1 cellular context compared by ENCODE assay signal in the genomic region with DNA sequence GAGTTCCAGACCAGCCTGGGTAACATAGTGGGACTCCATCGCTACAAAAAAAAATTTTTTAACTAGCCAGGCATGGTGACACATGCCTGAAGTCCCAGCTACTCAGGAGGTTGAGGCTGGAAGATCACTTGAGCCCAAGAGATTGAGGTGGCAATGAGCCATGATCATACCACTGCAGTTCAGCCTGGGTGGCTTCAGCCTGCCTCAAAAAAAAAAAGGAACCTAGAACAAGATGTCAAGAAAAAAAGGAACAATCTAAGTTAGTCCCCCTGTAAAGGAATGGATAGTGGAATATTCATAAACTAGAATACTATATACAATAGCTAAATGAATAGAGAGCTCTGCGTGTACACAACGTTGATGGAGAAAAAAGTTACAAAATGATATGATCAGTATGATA.
TF ChIP-seq lines count a peak whose summit lies in the region.

No MANE protein-coding gene starts in this region.

TF ChIP-seq in HEK293, 187 proteins besides CTCF, POLR2A, EP300 and RAD21 (continued from another document):
- TF ChIP-seq, protein P1, sequence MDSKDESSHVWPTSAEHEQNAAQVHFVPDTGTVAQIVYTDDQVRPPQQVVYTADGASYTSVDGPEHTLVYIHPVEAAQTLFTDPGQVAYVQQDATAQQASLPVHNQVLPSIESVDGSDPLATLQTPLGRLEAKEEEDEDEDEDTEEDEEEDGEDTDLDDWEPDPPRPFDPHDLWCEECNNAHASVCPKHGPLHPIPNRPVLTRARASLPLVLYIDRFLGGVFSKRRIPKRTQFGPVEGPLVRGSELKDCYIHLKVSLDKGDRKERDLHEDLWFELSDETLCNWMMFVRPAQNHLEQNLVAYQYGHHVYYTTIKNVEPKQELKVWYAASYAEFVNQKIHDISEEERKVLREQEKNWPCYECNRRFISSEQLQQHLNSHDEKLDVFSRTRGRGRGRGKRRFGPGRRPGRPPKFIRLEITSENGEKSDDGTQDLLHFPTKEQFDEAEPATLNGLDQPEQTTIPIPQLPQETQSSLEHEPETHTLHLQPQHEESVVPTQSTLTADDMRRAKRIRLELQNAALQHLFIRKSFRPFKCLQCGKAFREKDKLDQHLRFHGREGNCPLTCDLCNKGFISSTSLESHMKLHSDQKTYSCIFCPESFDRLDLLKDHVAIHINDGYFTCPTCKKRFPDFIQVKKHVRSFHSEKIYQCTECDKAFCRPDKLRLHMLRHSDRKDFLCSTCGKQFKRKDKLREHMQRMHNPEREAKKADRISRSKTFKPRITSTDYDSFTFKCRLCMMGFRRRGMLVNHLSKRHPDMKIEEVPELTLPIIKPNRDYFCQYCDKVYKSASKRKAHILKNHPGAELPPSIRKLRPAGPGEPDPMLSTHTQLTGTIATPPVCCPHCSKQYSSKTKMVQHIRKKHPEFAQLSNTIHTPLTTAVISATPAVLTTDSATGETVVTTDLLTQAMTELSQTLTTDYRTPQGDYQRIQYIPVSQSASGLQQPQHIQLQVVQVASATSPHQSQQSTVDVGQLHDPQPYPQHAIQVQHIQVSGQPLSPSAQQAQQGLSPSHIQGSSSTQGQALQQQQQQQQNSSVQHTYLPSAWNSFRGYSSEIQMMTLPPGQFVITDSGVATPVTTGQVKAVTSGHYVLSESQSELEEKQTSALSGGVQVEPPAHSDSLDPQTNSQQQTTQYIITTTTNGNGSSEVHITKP (tag by site-specific recombination; IDR thresholded peaks at IDR 0.05) = peak; percentile 81
